In the genomic region with DNA sequence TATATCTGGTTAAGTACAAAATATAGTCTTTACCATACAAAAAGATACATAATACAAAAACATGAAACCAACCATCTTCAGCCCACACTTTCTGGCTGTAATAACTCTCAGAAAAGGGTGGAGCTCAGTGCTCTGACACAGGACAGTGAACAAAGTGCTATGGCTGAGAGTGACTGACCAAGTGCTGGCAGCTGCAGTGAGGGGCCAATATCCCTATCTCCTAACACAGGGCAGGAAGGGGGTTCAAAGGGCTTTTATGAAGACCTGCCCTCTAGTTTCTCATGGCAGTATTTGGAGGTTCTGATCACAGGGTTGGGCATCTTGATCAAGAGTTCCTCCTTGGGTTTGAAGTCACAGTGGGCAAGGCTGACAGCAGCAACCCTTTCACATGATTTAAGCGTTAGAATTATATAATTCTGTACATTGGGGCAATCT, we compare ENCODE assay signal across 9 cellular contexts. TPM values are rescaled to one million over a fixed set of nuclear protein-coding genes. Genes with fewer than 3 reads are reported as not detected.
DNase-seq lines count a peak whose midpoint lies in the region; ATAC-seq and TF ChIP-seq lines count a peak whose summit lies in the region.
"Had no signal": no experiment of that assay in that cellular context is flagged by ENCODE, and none has a peak within 500 bp of the region (broad histone marks: within the 10 kb centered on the region; RNA-seq: fewer than 3 reads in every experiment).

No MANE protein-coding gene starts in this region.

- H3K9ac ChIP-seq in SK-N-SH (peak overlapping the region; percentile 90; the same call in 1 of the 2 replicates), adipocyte (ENCODE audit: low read length) (peak overlapping the region; percentile 95)

- no peak for TF ChIP-seq RAD21 in SK-N-SH (IDR thresholded peaks at IDR 0.05; ENCODE audit: low read length)

- no peak for DNase-seq in SK-N-SH
- DNase-seq in adipocyte (ENCODE audit: low read depth): no peak
- DNase-seq in right lobe of liver: no peak
- DNase-seq in substantia nigra (lab: John Stamatoyannopoulos, UW): no peak
- DNase-seq in NCI-H187 (lab: John Stamatoyannopoulos, UW): no peak
- DNase-seq: activated CD4-positive, alpha-beta T cell treated with anti-CD3 and anti-CD28 coated beads, Interleukin-2, amount 50 U/mL, for 1 hour had no signal

- 58% methylated on average over 1 of the region's 1 CpG for WGBS in SK-N-SH (ENCODE audit: low lambda C conversion rate)
- WGBS in right lobe of liver (ENCODE audit: insufficient coverage, low coverage, low lambda C conversion rate, missing lambda C conversion rate): 27% methylated on average over 1 of the region's 1 CpG

- H3K9me2 ChIP-seq in SK-N-SH: no peaks in the 10 kb centered on the region

- H3K27me3 ChIP-seq in SK-N-SH (ENCODE audit: insufficient read depth): no peaks in the 10 kb centered on the region
- H3K27me3 ChIP-seq in adipocyte (replicated peaks; ENCODE audit: control insufficient read depth, insufficient read depth, low read length): no peaks in the 10 kb centered on the region
- H3K27me3 ChIP-seq in right lobe of liver: no peaks in the 10 kb centered on the region

- H3K4me2 ChIP-seq in SK-N-SH: peak overlapping the region; percentile 86

- peak overlapping the region in 1 of 2 experiments; percentile 39; a peak in 2 of 4 replicates for H3K27ac ChIP-seq in SK-N-SH (ENCODE audit: low read depth in 2 of 2, low read length in 1 of 2)
- peak overlapping the region in 2 of 3 donors; percentile 88 to 98 for H3K27ac ChIP-seq in right lobe of liver
- peak overlapping the region; percentile 50 for H3K27ac ChIP-seq in substantia nigra (ENCODE audit: low read depth, low read length, poor library complexity, severe bottlenecking)

- CTCF ChIA-PET in SK-N-SH (lab: Yijun Ruan, JAX): interaction anchor here (0.7 to 10.6 kb wide), 7 partner anchors 9 to 147 kb away, joined by 3 to 99 read pairs (median 5); a partner anchor contains a TSS

- intact Hi-C loops in right lobe of liver (cut with DNase I): no loop called here

- ATAC-seq in SK-N-SH treated with all-trans-retinoic acid at 6 μM for 48 hours (no peak), right lobe of liver (no peak), GM19463 (IDR thresholded peaks at IDR 0.05; ENCODE audit: unreplicated experiment) (no peak), HG02970 (IDR thresholded peaks at IDR 0.05; ENCODE audit: low FRiP score, unreplicated experiment) (no peak)

- H3K36me3 ChIP-seq in SK-N-SH (replicated peaks in 1 of 2; ENCODE audit: control insufficient read depth in 1 of 2, insufficient read depth in 2 of 2, low read length in 1 of 2): peaks cover 29 to 33% of the 10 kb centered on the region in 2 experiments
- H3K36me3 ChIP-seq in adipocyte (ENCODE audit: control insufficient read depth, insufficient read depth, low read length, severe bottlenecking): peaks cover 35% of the 10 kb centered on the region
- peaks cover 0 to 31% (median 24%) of the 10 kb centered on the region in 4 donors for H3K36me3 ChIP-seq in right lobe of liver

- POLR2A ChIA-PET in SK-N-SH (lab: Yijun Ruan, JAX): no interaction called here

- no peak for TF ChIP-seq EP300 in SK-N-SH (IDR thresholded peaks at IDR 0.05; ENCODE audit: borderline replicate concordance in 1 of 2, low read depth in 1 of 2, low read length in 1 of 2)

- peaks cover 36% of the 10 kb centered on the region for H3K79me2 ChIP-seq in SK-N-SH (ENCODE audit: insufficient read depth)

- TF ChIP-seq CTCF in SK-N-SH (IDR thresholded peaks at IDR 0.05): no peak
- no peak for TF ChIP-seq CTCF in right lobe of liver (IDR thresholded peaks at IDR 0.05)

- H3K4me3 ChIP-seq in SK-N-SH (ENCODE audit: low read depth in 2 of 2, low read length in 1 of 2) (peak overlapping the region; percentile 64 to 90; a peak in 3 of 4 replicates), adipocyte (ENCODE audit: low read length) (peak overlapping the region; percentile 89), right lobe of liver (peak overlapping the region in 2 of 3 donors; percentile 83 to 91)

- peaks cover 13 to 34% of the 10 kb centered on the region in 2 experiments; a peak in 3 of 4 replicates for H3K4me1 ChIP-seq in SK-N-SH (ENCODE audit: control insufficient read depth in 1 of 2, insufficient read depth in 2 of 2, low read depth in 1 of 2, low read length in 1 of 2)
- peaks cover 38% of the 10 kb centered on the region for H3K4me1 ChIP-seq in adipocyte (ENCODE audit: control insufficient read depth, insufficient read depth, low read length)
- peaks cover 0 to 42% (median 15%) of the 10 kb centered on the region in 4 donors for H3K4me1 ChIP-seq in right lobe of liver

- peaks cover 23% of the 10 kb centered on the region for H3F3A ChIP-seq in SK-N-SH (replicated peaks; ENCODE audit: insufficient read depth)

- H4K20me1 ChIP-seq in SK-N-SH (ENCODE audit: insufficient read depth): peaks cover 38% of the 10 kb centered on the region

- no peak overlapping the region for H2AFZ ChIP-seq in SK-N-SH (ENCODE audit: low read depth)

- no peaks in the 10 kb centered on the region for H3K9me3 ChIP-seq in SK-N-SH
- no peaks in the 10 kb centered on the region for H3K9me3 ChIP-seq in adipocyte (ENCODE audit: control insufficient read depth, low read length)
- H3K9me3 ChIP-seq in right lobe of liver: no peaks in the 10 kb centered on the region

- no peak for TF ChIP-seq POLR2A in right lobe of liver (IDR thresholded peaks at IDR 0.05)

TF ChIP-seq in SK-N-SH, 30 proteins besides CTCF, POLR2A, EP300 and RAD21 (continues in another document):
- TF ChIP-seq, protein P1, sequence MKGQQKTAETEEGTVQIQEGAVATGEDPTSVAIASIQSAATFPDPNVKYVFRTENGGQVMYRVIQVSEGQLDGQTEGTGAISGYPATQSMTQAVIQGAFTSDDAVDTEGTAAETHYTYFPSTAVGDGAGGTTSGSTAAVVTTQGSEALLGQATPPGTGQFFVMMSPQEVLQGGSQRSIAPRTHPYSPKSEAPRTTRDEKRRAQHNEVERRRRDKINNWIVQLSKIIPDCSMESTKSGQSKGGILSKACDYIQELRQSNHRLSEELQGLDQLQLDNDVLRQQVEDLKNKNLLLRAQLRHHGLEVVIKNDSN (IDR thresholded peaks at IDR 0.05; ENCODE audit: borderline replicate concordance, low read depth): no peak
- TF ChIP-seq RXRA (IDR thresholded peaks at IDR 0.05; ENCODE audit: borderline replicate concordance, low read depth) (no peak), MXI1 (IDR thresholded peaks at IDR 0.05; ENCODE audit: low read depth, low read length) (no peak)
- TF ChIP-seq, protein P2, sequence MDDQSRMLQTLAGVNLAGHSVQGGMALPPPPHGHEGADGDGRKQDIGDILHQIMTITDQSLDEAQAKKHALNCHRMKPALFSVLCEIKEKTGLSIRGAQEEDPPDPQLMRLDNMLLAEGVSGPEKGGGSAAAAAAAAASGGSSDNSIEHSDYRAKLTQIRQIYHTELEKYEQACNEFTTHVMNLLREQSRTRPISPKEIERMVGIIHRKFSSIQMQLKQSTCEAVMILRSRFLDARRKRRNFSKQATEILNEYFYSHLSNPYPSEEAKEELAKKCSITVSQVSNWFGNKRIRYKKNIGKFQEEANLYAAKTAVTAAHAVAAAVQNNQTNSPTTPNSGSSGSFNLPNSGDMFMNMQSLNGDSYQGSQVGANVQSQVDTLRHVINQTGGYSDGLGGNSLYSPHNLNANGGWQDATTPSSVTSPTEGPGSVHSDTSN (IDR thresholded peaks at IDR 0.05): no peak

TF ChIP-seq in SK-N-SH treated with all-trans-retinoic acid at 6 μM for 48 hours, 23 proteins besides CTCF, POLR2A, EP300 and RAD21 (continues in another document):
- TF ChIP-seq ZNF8 (CRISPR knock-in tag; IDR thresholded peaks at IDR 0.05) (no peak), OSR1 (CRISPR knock-in tag; IDR thresholded peaks at IDR 0.05) (no peak), SNAI2 (CRISPR knock-in tag; IDR thresholded peaks at IDR 0.05) (no peak), TCF4 (CRISPR knock-in tag; IDR thresholded peaks at IDR 0.05; ENCODE audit: borderline replicate concordance) (no peak), ZFP30 (CRISPR knock-in tag; IDR thresholded peaks at IDR 0.05) (no peak)
- TF ChIP-seq, protein P3, sequence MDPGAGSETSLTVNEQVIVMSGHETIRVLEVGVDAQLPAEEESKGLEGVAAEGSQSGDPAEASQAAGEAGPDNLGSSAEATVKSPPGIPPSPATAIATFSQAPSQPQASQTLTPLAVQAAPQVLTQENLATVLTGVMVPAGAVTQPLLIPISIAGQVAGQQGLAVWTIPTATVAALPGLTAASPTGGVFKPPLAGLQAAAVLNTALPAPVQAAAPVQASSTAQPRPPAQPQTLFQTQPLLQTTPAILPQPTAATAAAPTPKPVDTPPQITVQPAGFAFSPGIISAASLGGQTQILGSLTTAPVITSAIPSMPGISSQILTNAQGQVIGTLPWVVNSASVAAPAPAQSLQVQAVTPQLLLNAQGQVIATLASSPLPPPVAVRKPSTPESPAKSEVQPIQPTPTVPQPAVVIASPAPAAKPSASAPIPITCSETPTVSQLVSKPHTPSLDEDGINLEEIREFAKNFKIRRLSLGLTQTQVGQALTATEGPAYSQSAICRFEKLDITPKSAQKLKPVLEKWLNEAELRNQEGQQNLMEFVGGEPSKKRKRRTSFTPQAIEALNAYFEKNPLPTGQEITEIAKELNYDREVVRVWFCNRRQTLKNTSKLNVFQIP (CRISPR knock-in tag; IDR thresholded peaks at IDR 0.05; ENCODE audit: borderline replicate concordance, low read depth): no peak

RNA-seq across cellular contexts. Expression of a gene that starts 3.9 kb away (rescaled TPM):
- 44.6 and 77.3 TPM in 2 replicates for polyA plus RNA-seq in SK-N-SH (2012; rRNA removed)
- 60.3 and 73.3 TPM in 2 replicates for polyA plus RNA-seq in SK-N-SH (2012; cell fraction: cytosol; rRNA removed)
- 41.9 and 93.1 TPM in 2 replicates for polyA plus RNA-seq in SK-N-SH (2012; cell fraction: nucleus; rRNA removed)
- 100 to 1,000 TPM in 3 of 6 experiments, 10 to 100 TPM in 3; 56.3 to 398 (median 134) TPM for total RNA-seq in right lobe of liver

RNA-seq across cellular contexts. Expression of a gene that starts 28.0 kb away (rescaled TPM):
- 15.8 and 17.3 TPM in 2 replicates for polyA plus RNA-seq in SK-N-SH (2012; rRNA removed)
- polyA plus RNA-seq in SK-N-SH (2012; cell fraction: cytosol; rRNA removed): 18.3 and 24.3 TPM in 2 replicates
- 12.2 and 13.1 TPM in 2 replicates for polyA plus RNA-seq in SK-N-SH (2012; cell fraction: nucleus; rRNA removed)
- total RNA-seq in right lobe of liver: 10 to 100 TPM in 4 of 6 experiments, 1 to 10 TPM in 2; 8.4 to 14.3 (median 11.9) TPM

RNA-seq across cellular contexts. Expression of a gene that starts 28.1 kb away (rescaled TPM):
- polyA plus RNA-seq in SK-N-SH (2012; rRNA removed): 2.6 and 3.6 TPM in 2 replicates
- 1.7 and 2.4 TPM in 2 replicates for polyA plus RNA-seq in SK-N-SH (2012; cell fraction: cytosol; rRNA removed)
- 9.4 and 13.1 TPM in 2 replicates for polyA plus RNA-seq in SK-N-SH (2012; cell fraction: nucleus; rRNA removed)
- total RNA-seq in right lobe of liver: under 1 TPM in 5 of 6 experiments, not detected in 1; 0.14 to 0.88 (median 0.22) TPM

RNA-seq across cellular contexts. Expression of a gene that starts 29.0 kb away (rescaled TPM):
- 0.05 TPM in 1 of 2 replicates, not detected in the other for polyA plus RNA-seq in SK-N-SH (2012; rRNA removed)
- polyA plus RNA-seq in SK-N-SH (2012; cell fraction: cytosol; rRNA removed): 0.10 TPM in 1 of 2 replicates, not detected in the other
- not detected in 2 replicates for polyA plus RNA-seq in SK-N-SH (2012; cell fraction: nucleus; rRNA removed)
- total RNA-seq in right lobe of liver: 100 to 1,000 TPM in 4 of 6 experiments, 10 to 100 TPM in 2; 53.0 to 215 (median 109) TPM

RNA-seq across cellular contexts. Expression of a gene that starts 34.7 kb away (rescaled TPM):
- polyA plus RNA-seq in SK-N-SH (2012; rRNA removed): 39.1 and 39.4 TPM in 2 replicates
- polyA plus RNA-seq in SK-N-SH (2012; cell fraction: cytosol; rRNA removed): 46.0 and 49.7 TPM in 2 replicates
- polyA plus RNA-seq in SK-N-SH (2012; cell fraction: nucleus; rRNA removed): 22.1 and 26.1 TPM in 2 replicates
- total RNA-seq in right lobe of liver: 10 to 100 TPM; 10.6 to 11.9 (median 11.0) TPM
